In genomic region chr2:47237375-47238357, GRCh38 we compare ENCODE assay signal across 2 cellular contexts.
TF ChIP-seq lines count a peak whose summit lies in the region.

No MANE protein-coding gene starts in this region.

TF ChIP-seq in IMR-90, 13 proteins besides CTCF, POLR2A, EP300 and RAD21:
- no peak for TF ChIP-seq MAZ (IDR thresholded peaks at IDR 0.05; ENCODE audit: borderline replicate concordance, low read depth, low read length)
- TF ChIP-seq RFX5 (IDR thresholded peaks at IDR 0.05; ENCODE audit: low read depth, low read length): no peak
- TF ChIP-seq CEBPB (IDR thresholded peaks at IDR 0.05; ENCODE audit: low read depth, low read length): no peak
- TF ChIP-seq RCOR1 (IDR thresholded peaks at IDR 0.05; ENCODE audit: insufficient replicate concordance, low read length): no peak
- TF ChIP-seq, protein P1, sequence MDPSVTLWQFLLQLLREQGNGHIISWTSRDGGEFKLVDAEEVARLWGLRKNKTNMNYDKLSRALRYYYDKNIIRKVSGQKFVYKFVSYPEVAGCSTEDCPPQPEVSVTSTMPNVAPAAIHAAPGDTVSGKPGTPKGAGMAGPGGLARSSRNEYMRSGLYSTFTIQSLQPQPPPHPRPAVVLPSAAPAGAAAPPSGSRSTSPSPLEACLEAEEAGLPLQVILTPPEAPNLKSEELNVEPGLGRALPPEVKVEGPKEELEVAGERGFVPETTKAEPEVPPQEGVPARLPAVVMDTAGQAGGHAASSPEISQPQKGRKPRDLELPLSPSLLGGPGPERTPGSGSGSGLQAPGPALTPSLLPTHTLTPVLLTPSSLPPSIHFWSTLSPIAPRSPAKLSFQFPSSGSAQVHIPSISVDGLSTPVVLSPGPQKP (IDR thresholded peaks at IDR 0.05; ENCODE audit: borderline replicate concordance, low read depth, low read length): no peak
- no peak for TF ChIP-seq FOS (IDR thresholded peaks at IDR 0.05; ENCODE audit: low read depth, low read length)
- no peak for TF ChIP-seq MAFK (IDR thresholded peaks at IDR 0.05; ENCODE audit: low read depth, low read length)
- no peak for TF ChIP-seq NFE2L2 (IDR thresholded peaks at IDR 0.05; ENCODE audit: low read depth, low read length)
- TF ChIP-seq, protein P2, sequence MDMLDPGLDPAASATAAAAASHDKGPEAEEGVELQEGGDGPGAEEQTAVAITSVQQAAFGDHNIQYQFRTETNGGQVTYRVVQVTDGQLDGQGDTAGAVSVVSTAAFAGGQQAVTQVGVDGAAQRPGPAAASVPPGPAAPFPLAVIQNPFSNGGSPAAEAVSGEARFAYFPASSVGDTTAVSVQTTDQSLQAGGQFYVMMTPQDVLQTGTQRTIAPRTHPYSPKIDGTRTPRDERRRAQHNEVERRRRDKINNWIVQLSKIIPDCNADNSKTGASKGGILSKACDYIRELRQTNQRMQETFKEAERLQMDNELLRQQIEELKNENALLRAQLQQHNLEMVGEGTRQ (IDR thresholded peaks at IDR 0.05; ENCODE audit: low read depth, low read length): no peak
- TF ChIP-seq SMC3 (IDR thresholded peaks at IDR 0.05; ENCODE audit: low read depth, low read length): no peak
- no peak for TF ChIP-seq CHD1 (IDR thresholded peaks at IDR 0.05; ENCODE audit: low read depth, low read length)
- no peak for TF ChIP-seq BHLHE40 (IDR thresholded peaks at IDR 0.05; ENCODE audit: low read depth, low read length)
- TF ChIP-seq MXI1 (IDR thresholded peaks at IDR 0.05; ENCODE audit: borderline replicate concordance, low read depth, low read length): no peak

TF ChIP-seq in K562, 482 proteins besides CTCF, POLR2A, EP300 and RAD21 (continues in another document):
- no peak for TF ChIP-seq POLR3A (IDR thresholded peaks at IDR 0.05; ENCODE audit: borderline replicate concordance, extremely low read depth, insufficient read depth, insufficient read length)
- no peak for TF ChIP-seq FOXJ2 (tag; IDR thresholded peaks at IDR 0.05)
- TF ChIP-seq STAT5B (CRISPR knock-in tag; IDR thresholded peaks at IDR 0.05): no peak
- TF ChIP-seq, protein P3, sequence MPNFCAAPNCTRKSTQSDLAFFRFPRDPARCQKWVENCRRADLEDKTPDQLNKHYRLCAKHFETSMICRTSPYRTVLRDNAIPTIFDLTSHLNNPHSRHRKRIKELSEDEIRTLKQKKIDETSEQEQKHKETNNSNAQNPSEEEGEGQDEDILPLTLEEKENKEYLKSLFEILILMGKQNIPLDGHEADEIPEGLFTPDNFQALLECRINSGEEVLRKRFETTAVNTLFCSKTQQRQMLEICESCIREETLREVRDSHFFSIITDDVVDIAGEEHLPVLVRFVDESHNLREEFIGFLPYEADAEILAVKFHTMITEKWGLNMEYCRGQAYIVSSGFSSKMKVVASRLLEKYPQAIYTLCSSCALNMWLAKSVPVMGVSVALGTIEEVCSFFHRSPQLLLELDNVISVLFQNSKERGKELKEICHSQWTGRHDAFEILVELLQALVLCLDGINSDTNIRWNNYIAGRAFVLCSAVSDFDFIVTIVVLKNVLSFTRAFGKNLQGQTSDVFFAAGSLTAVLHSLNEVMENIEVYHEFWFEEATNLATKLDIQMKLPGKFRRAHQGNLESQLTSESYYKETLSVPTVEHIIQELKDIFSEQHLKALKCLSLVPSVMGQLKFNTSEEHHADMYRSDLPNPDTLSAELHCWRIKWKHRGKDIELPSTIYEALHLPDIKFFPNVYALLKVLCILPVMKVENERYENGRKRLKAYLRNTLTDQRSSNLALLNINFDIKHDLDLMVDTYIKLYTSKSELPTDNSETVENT (CRISPR knock-in tag; IDR thresholded peaks at IDR 0.05): no peak
- 0 out of 2 replicates have a peak, but pooled peaks have one; percentile 14 for TF ChIP-seq CREB3L1 (IDR thresholded peaks at IDR 0.05; ENCODE audit: borderline replicate concordance, low read depth)
- no peak for TF ChIP-seq SREBF2 (CRISPR knock-in tag; IDR thresholded peaks at IDR 0.05)
- peak in 1 of 2 experiments; percentile 76; a peak in 2 of 4 replicates for TF ChIP-seq HDAC1 (IDR thresholded peaks at IDR 0.05)
- TF ChIP-seq ZNF830 (CRISPR knock-in tag; IDR thresholded peaks at IDR 0.05): no peak
- TF ChIP-seq ZNF175 (CRISPR knock-in tag; IDR thresholded peaks at IDR 0.05; ENCODE audit: low read depth): no peak
- TF ChIP-seq, protein P4, sequence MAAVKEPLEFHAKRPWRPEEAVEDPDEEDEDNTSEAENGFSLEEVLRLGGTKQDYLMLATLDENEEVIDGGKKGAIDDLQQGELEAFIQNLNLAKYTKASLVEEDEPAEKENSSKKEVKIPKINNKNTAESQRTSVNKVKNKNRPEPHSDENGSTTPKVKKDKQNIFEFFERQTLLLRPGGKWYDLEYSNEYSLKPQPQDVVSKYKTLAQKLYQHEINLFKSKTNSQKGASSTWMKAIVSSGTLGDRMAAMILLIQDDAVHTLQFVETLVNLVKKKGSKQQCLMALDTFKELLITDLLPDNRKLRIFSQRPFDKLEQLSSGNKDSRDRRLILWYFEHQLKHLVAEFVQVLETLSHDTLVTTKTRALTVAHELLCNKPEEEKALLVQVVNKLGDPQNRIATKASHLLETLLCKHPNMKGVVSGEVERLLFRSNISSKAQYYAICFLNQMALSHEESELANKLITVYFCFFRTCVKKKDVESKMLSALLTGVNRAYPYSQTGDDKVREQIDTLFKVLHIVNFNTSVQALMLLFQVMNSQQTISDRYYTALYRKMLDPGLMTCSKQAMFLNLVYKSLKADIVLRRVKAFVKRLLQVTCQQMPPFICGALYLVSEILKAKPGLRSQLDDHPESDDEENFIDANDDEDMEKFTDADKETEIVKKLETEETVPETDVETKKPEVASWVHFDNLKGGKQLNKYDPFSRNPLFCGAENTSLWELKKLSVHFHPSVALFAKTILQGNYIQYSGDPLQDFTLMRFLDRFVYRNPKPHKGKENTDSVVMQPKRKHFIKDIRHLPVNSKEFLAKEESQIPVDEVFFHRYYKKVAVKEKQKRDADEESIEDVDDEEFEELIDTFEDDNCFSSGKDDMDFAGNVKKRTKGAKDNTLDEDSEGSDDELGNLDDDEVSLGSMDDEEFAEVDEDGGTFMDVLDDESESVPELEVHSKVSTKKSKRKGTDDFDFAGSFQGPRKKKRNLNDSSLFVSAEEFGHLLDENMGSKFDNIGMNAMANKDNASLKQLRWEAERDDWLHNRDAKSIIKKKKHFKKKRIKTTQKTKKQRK (IDR thresholded peaks at IDR 0.05; ENCODE audit: borderline replicate concordance, low read depth, low read length): no peak
- peak; percentile 67 for TF ChIP-seq SMAD4 (CRISPR knock-in tag; conservative IDR thresholded peaks at IDR 0.05)
- peak in 1 of 2 experiments; percentile 42; a peak in 1 of 4 replicates for TF ChIP-seq BCLAF1 (IDR thresholded peaks at IDR 0.05; ENCODE audit: borderline replicate concordance in 1 of 2, control insufficient read depth in 1 of 2, low read depth in 2 of 2, low read length in 1 of 2)
- no peak for TF ChIP-seq ARHGAP35 (IDR thresholded peaks at IDR 0.05; ENCODE audit: partially characterized antibody)
- TF ChIP-seq MYBL2 (IDR thresholded peaks at IDR 0.05; ENCODE audit: low read depth): no peak
- no peak for TF ChIP-seq MYBL2 (CRISPR knock-in tag; IDR thresholded peaks at IDR 0.05; ENCODE audit: borderline replicate concordance)
- TF ChIP-seq ZNF23 (CRISPR knock-in tag; IDR thresholded peaks at IDR 0.05): no peak
- no peak for TF ChIP-seq KHSRP (IDR thresholded peaks at IDR 0.05)
- TF ChIP-seq SNIP1 (IDR thresholded peaks at IDR 0.05; ENCODE audit: low read depth): no peak
- peak; percentile 96 for TF ChIP-seq LCOR (CRISPR knock-in tag; IDR thresholded peaks at IDR 0.05)
- TF ChIP-seq KDM5B (IDR thresholded peaks at IDR 0.05; ENCODE audit: insufficient replicate concordance, low read depth, low read length): no peak
- 0 out of 2 replicates have a peak, but pooled peaks have one; percentile 31 for TF ChIP-seq CREM (IDR thresholded peaks at IDR 0.05; ENCODE audit: low read depth)
- TF ChIP-seq, protein P5, sequence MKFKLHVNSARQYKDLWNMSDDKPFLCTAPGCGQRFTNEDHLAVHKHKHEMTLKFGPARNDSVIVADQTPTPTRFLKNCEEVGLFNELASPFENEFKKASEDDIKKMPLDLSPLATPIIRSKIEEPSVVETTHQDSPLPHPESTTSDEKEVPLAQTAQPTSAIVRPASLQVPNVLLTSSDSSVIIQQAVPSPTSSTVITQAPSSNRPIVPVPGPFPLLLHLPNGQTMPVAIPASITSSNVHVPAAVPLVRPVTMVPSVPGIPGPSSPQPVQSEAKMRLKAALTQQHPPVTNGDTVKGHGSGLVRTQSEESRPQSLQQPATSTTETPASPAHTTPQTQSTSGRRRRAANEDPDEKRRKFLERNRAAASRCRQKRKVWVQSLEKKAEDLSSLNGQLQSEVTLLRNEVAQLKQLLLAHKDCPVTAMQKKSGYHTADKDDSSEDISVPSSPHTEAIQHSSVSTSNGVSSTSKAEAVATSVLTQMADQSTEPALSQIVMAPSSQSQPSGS (CRISPR knock-in tag; IDR thresholded peaks at IDR 0.05): no peak
- 0 out of 2 replicates have a peak, but pooled peaks have one; percentile 13 for TF ChIP-seq NR2C2 (CRISPR knock-in tag; IDR thresholded peaks at IDR 0.05)
- TF ChIP-seq NR2C2 (tag; IDR thresholded peaks at IDR 0.05): no peak
- TF ChIP-seq NRF1 (conservative IDR thresholded peaks at IDR 0.05 in 1 of 2, IDR thresholded peaks at IDR 0.05 in 1 of 2): peak; percentile 81 to 83
- TF ChIP-seq KAT8 (IDR thresholded peaks at IDR 0.05; ENCODE audit: low read depth): no peak
- TF ChIP-seq MTF1 (CRISPR knock-in tag; IDR thresholded peaks at IDR 0.05; ENCODE audit: borderline replicate concordance): no peak
- TF ChIP-seq NFATC3 (IDR thresholded peaks at IDR 0.05): no peak
- no peak for TF ChIP-seq HCFC1 (IDR thresholded peaks at IDR 0.05; ENCODE audit: low read depth, low read length)
- TF ChIP-seq NCOR1 (IDR thresholded peaks at IDR 0.05): peak; percentile 72
- no peak for TF ChIP-seq ZNF324 (CRISPR knock-in tag; IDR thresholded peaks at IDR 0.05)
- TF ChIP-seq CBX8 (IDR thresholded peaks at IDR 0.05; ENCODE audit: borderline replicate concordance, extremely low read depth, low read depth, low read length, poor library complexity, severe bottlenecking): no peak
- TF ChIP-seq CEBPG (CRISPR knock-in tag; IDR thresholded peaks at IDR 0.05): no peak
- no peak; a peak in 1 of 4 replicates for TF ChIP-seq CEBPG (tag; conservative IDR thresholded peaks at IDR 0.05 in 1 of 2, IDR thresholded peaks at IDR 0.05 in 1 of 2)
- TF ChIP-seq, protein P6, sequence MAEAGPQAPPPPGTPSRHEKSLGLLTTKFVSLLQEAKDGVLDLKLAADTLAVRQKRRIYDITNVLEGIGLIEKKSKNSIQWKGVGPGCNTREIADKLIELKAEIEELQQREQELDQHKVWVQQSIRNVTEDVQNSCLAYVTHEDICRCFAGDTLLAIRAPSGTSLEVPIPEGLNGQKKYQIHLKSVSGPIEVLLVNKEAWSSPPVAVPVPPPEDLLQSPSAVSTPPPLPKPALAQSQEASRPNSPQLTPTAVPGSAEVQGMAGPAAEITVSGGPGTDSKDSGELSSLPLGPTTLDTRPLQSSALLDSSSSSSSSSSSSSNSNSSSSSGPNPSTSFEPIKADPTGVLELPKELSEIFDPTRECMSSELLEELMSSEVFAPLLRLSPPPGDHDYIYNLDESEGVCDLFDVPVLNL (CRISPR knock-in tag; IDR thresholded peaks at IDR 0.05; ENCODE audit: low read depth): no peak
- no peak for TF ChIP-seq FUS (optimal IDR thresholded peaks at IDR 0.05; ENCODE audit: low read depth, low read length)
- no peak for TF ChIP-seq PHTF2 (CRISPR knock-in tag; IDR thresholded peaks at IDR 0.05)
- TF ChIP-seq ADNP (tag; IDR thresholded peaks at IDR 0.05): no peak
- no peak for TF ChIP-seq SRSF1 (IDR thresholded peaks at IDR 0.05; ENCODE audit: low read depth, low read length)
- no peak for TF ChIP-seq ZFP30 (CRISPR knock-in tag; IDR thresholded peaks at IDR 0.05; ENCODE audit: borderline replicate concordance)
- TF ChIP-seq FOXP4 (CRISPR knock-in tag; IDR thresholded peaks at IDR 0.05; ENCODE audit: borderline replicate concordance): no peak
- TF ChIP-seq, protein P7, sequence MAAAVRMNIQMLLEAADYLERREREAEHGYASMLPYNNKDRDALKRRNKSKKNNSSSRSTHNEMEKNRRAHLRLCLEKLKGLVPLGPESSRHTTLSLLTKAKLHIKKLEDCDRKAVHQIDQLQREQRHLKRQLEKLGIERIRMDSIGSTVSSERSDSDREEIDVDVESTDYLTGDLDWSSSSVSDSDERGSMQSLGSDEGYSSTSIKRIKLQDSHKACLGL (CRISPR knock-in tag; IDR thresholded peaks at IDR 0.05; ENCODE audit: borderline replicate concordance, poor library complexity, severe bottlenecking): no peak
